ENCODE assay signal across 20 cellular contexts in genomic region chr7:70299447-70299807, GRCh38.
DNase-seq lines count a peak whose midpoint lies in the region; ATAC-seq, FAIRE-seq and TF ChIP-seq lines count a peak whose summit lies in the region.
"Had no signal": no experiment of that assay in that cellular context is flagged by ENCODE, and none has a peak within 500 bp of the region (broad histone marks: within the 10 kb centered on the region; RNA-seq: fewer than 3 reads in every experiment).

No MANE protein-coding gene starts in this region.

- no peak overlapping the region for H3K4me3 ChIP-seq in GM12865 (ENCODE audit: low read depth, low read length)
- H3K4me3 ChIP-seq in keratinocyte (ENCODE audit: control insufficient read depth in 2 of 3, extremely low read depth in 1 of 3, insufficient read depth in 2 of 3, low read depth in 1 of 3, low read length in 3 of 3), result no peak overlapping the region
- H3K4me3 ChIP-seq in CD8-positive, alpha-beta memory T cell (ENCODE audit: low read length), result no peak overlapping the region
- H3K4me3 ChIP-seq: BLaER1 had no signal

- CTCF ChIA-PET in CD8-positive, alpha-beta memory T cell (lab: Charles Lee), result no interaction called here

- H3K79me2 ChIP-seq in keratinocyte (ENCODE audit: control insufficient read depth, insufficient read depth, low read length), result no peaks in the 10 kb centered on the region

- H3K27ac ChIP-seq in keratinocyte (ENCODE audit: control insufficient read depth, insufficient read depth, low read length), result no peak overlapping the region
- no peak overlapping the region for H3K27ac ChIP-seq in CD8-positive, alpha-beta memory T cell (ENCODE audit: low read depth, low read length)
- H3K27ac ChIP-seq: 22Rv1, BLaER1, C4-2B had no signal

- H3K36me3 Mint-ChIP-seq in CD8-positive, alpha-beta memory T cell, result no peaks in the 10 kb centered on the region
- H3K36me3 Mint-ChIP-seq: CD8-positive, alpha-beta T cell had no signal

- no peaks in the 10 kb centered on the region for H3K9me3 ChIP-seq in keratinocyte (ENCODE audit: control insufficient read depth, low read depth, low read length)
- H3K9me3 ChIP-seq in CD8-positive, alpha-beta memory T cell (ENCODE audit: low read length), result no peaks in the 10 kb centered on the region
- H3K9me3 ChIP-seq: BLaER1 had no signal

- H3K4me1 Mint-ChIP-seq in CD8-positive, alpha-beta memory T cell, result peaks cover 20 to 33% (median 26%) of the 10 kb centered on the region in 3 donors
- H3K4me1 Mint-ChIP-seq: B cell had no signal

- peak overlapping the region; percentile 63 for H3K4me2 ChIP-seq in keratinocyte (ENCODE audit: control insufficient read depth, extremely low read depth, insufficient read depth, low read depth, low read length)
- H3K4me2 ChIP-seq: BLaER1 had no signal

- no peak overlapping the region for H2AFZ ChIP-seq in keratinocyte (ENCODE audit: control insufficient read depth, low read length)

- POLR2A ChIA-PET in CD8-positive, alpha-beta memory T cell (lab: Charles Lee), result no interaction called here

- H3K9me1 ChIP-seq in keratinocyte (ENCODE audit: control insufficient read depth, extremely low read depth, insufficient read depth, low read length), result no peaks in the 10 kb centered on the region

- TF ChIP-seq CTCF in GM12865 (IDR thresholded peaks at IDR 0.05; ENCODE audit: insufficient read depth, low read depth, low read length, missing control alignments) (no peak), keratinocyte (optimal IDR thresholded peaks at IDR 0.05 in 1 of 3, IDR thresholded peaks at IDR 0.05 in 1 of 3, conservative IDR thresholded peaks at IDR 0.05 in 1 of 3; ENCODE audit: extremely low read depth in 1 of 3, insufficient read depth in 2 of 3, low read length in 3 of 3) (no peak)

- DNase-seq in GM12865 (ENCODE audit: low read depth) (peak; percentile 27), HT-29 (ENCODE audit: low spot score) (peak; percentile 9), NCI-H69 (lab: John Stamatoyannopoulos, UW) (peak; percentile 47), keratinocyte (ENCODE audit: low read depth, low spot score) (no peak), NCI-H1092 treated with DMSO at 0.1 percent for 48 hours (lab: John Stamatoyannopoulos, UW) (no peak), urothelium cell line (ENCODE audit: low spot score) (no peak)
- no peak for DNase-seq in CD8-positive, alpha-beta memory T cell
- DNase-seq: CD4-positive, CD25-positive, alpha-beta regulatory T cell; CD8-positive, alpha-beta T cell; DMS 273 treated with DMSO at 0.1 percent for 48 hours; DMS79 treated with DMSO at 0.1 percent for 48 hours; GF-D8; GOT3; HCEC 1CT had no signal

- dilution Hi-C loops in keratinocyte (cut with MboI; ENCODE audit: extremely low pct_ligation_motif_present, low sequenced_read_pairs), result no loop called here

- no peaks in the 10 kb centered on the region for H3K36me3 ChIP-seq in keratinocyte (ENCODE audit: control insufficient read depth in 2 of 2, extremely low read depth in 1 of 2, insufficient read depth in 2 of 2, low read length in 2 of 2)
- H3K36me3 ChIP-seq in CD8-positive, alpha-beta memory T cell (ENCODE audit: insufficient read depth, low read length), result no peaks in the 10 kb centered on the region

- peaks cover 0 to 1% of the 10 kb centered on the region in 2 donors for H3K27me3 Mint-ChIP-seq in CD8-positive, alpha-beta memory T cell
- H3K27me3 Mint-ChIP-seq: B cell; CD4-positive, CD25-positive, alpha-beta regulatory T cell had no signal

- H3K4me1 ChIP-seq in keratinocyte (ENCODE audit: control insufficient read depth, extremely low read depth, insufficient read depth, low read length), result peaks cover 10% of the 10 kb centered on the region
- no peaks in the 10 kb centered on the region for H3K4me1 ChIP-seq in CD8-positive, alpha-beta memory T cell (ENCODE audit: insufficient read depth, low read length)

- peaks cover 0 to 3% (median 0%) of the 10 kb centered on the region in 5 donors for H3K9me3 Mint-ChIP-seq in CD8-positive, alpha-beta memory T cell
- H3K9me3 Mint-ChIP-seq: CD8-positive, alpha-beta T cell had no signal

- H3K27me3 ChIP-seq in keratinocyte (ENCODE audit: control insufficient read depth, extremely low read depth, insufficient read depth, low read length), result no peaks in the 10 kb centered on the region
- no peaks in the 10 kb centered on the region for H3K27me3 ChIP-seq in CD8-positive, alpha-beta memory T cell (ENCODE audit: insufficient read depth, low read length, poor library complexity, severe bottlenecking)
- H3K27me3 ChIP-seq: BLaER1 had no signal

- FAIRE-seq in keratinocyte (lab: Jason Lieb, UNC) (no peak), urothelium cell line (lab: Jason Lieb, UNC) (no peak)
- FAIRE-seq: A204.1 had no signal

- H3K27ac Mint-ChIP-seq in CD8-positive, alpha-beta memory T cell, result no peak overlapping the region
- H3K27ac Mint-ChIP-seq: B cell; CD4-positive, CD25-positive, alpha-beta regulatory T cell; CD8-positive, alpha-beta T cell had no signal

- no peak overlapping the region for H3K4me3 Mint-ChIP-seq in CD8-positive, alpha-beta memory T cell
- H3K4me3 Mint-ChIP-seq: B cell; CD4-positive, CD25-positive, alpha-beta regulatory T cell; CD8-positive, alpha-beta T cell had no signal

- no peaks in the 10 kb centered on the region for H4K20me1 ChIP-seq in keratinocyte (ENCODE audit: control insufficient read depth, extremely low read depth, insufficient read depth, low read length)

- no peak for ATAC-seq in esophagus mucosa
- ATAC-seq: CD8-positive, alpha-beta T cell had no signal

- H3K9ac ChIP-seq in keratinocyte (ENCODE audit: control insufficient read depth, extremely low read depth, insufficient read depth, low read length), result no peak overlapping the region
- H3K9ac ChIP-seq: BLaER1 had no signal

Comparison
In these comparisons a context has a peak if more than half of its experiments do, and no peak if none do; other contexts are left out.
1. DNase-seq: peak in GM12865 (single experiment), HT-29 (single experiment) and NCI-H69 (single experiment); none in keratinocyte (single experiment), NCI-H1092 treated with DMSO at 0.1 percent for 48 hours (single experiment), CD8-positive, alpha-beta memory T cell (0 of 5) and urothelium cell line (single experiment).